Comparison of ENCODE assay signal across 30 cellular contexts in the genomic region with DNA sequence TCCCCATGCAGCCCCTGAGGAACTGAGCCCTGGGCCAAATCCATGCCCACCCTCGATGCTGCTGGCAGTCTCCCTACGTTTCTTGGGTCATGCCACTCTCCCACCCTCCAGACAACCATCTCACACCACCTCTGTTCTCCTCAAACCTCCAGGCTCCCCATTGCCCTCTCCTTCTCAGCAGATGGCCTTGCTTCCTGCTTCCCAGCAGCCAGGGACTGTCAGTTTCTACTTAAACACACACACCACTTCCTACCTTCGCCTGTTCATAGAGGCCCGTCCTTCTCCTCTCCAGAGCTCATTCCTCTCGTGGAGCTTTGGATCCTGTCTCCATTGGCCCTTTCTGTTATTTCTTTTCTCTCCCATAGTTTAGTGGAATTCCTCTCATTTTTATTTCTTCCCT.
"Had no signal": no experiment of that assay in that cellular context is flagged by ENCODE, and none has a peak within 500 bp of the region (broad histone marks: within the 10 kb centered on the region; RNA-seq: fewer than 3 reads in every experiment).

No MANE protein-coding gene starts in this region.

- H3K27ac ChIP-seq: epithelial cell of prostate, gastrocnemius medialis, lower lobe of right lung, ovary, psoas muscle, sigmoid colon, stomach, testis, tibial artery had no signal

- H3K27me3 ChIP-seq: dorsolateral prefrontal cortex, gastrocnemius medialis, heart left ventricle, ovary, sigmoid colon, stomach, testis, tibial artery had no signal

- H3K4me1 ChIP-seq: testis, tibial artery had no signal

- H3K4me3 Mint-ChIP-seq: endodermal cell; immature natural killer cell; natural killer cell; stimulated activated effector memory CD8-positive, alpha-beta T cell treated with anti-CD3 and anti-CD28 coated beads, Interleukin-12 subunit alpha, Interleukin-12 subunit beta, amount 100 ng/mL, for 72 hours; type B pancreatic cell had no signal

- H3K27me3 Mint-ChIP-seq: type B pancreatic cell had no signal

- H3K36me3 ChIP-seq: ovary had no signal

- FAIRE-seq: colon, keratinocyte, urothelium cell line had no signal

- H3K27ac Mint-ChIP-seq: endodermal cell; immature natural killer cell; natural killer cell; stimulated activated effector memory CD8-positive, alpha-beta T cell treated with anti-CD3 and anti-CD28 coated beads, Interleukin-12 subunit alpha, Interleukin-12 subunit beta, amount 100 ng/mL, for 72 hours; type B pancreatic cell had no signal

- H3K9me3 ChIP-seq: gastrocnemius medialis, heart left ventricle, lower lobe of right lung, ovary, psoas muscle, sigmoid colon, stomach, testis, tibial artery had no signal

- H3K36me3 Mint-ChIP-seq: natural killer cell had no signal

- ATAC-seq: esophagus mucosa; gastrocnemius medialis; heart left ventricle; left ventricle myocardium superior; lower lobe of right lung; natural killer cell; psoas muscle; right cardiac atrium; stimulated activated effector memory CD8-positive, alpha-beta T cell treated with anti-CD3 and anti-CD28 coated beads, Interleukin-12 subunit alpha, Interleukin-12 subunit beta, amount 100 ng/mL, for 72 hours had no signal

- H3K4me3 ChIP-seq: dorsolateral prefrontal cortex, gastrocnemius medialis, heart left ventricle, lower lobe of right lung, ovary, psoas muscle, sigmoid colon, stomach, testis, tibial artery had no signal

- H3K9me3 Mint-ChIP-seq: endodermal cell; immature natural killer cell; natural killer cell; stimulated activated effector memory CD8-positive, alpha-beta T cell treated with anti-CD3 and anti-CD28 coated beads, Interleukin-12 subunit alpha, Interleukin-12 subunit beta, amount 100 ng/mL, for 72 hours; type B pancreatic cell had no signal

- DNase-seq: dorsolateral prefrontal cortex; effector CD4-positive, alpha-beta T cell; endodermal cell; foreskin fibroblast; gastrocnemius medialis; heart left ventricle; hypothalamus; immature natural killer cell; left ventricle myocardium superior; lower lobe of right lung; natural killer cell; occipital lobe; ovary; posterior cingulate gyrus; psoas muscle; right cardiac atrium; sigmoid colon; stimulated activated CD4-positive, alpha-beta T cell treated with anti-CD3 and anti-CD28 coated beads, Interleukin-2, amount 100 ng/mL, for 24 hours; stimulated activated CD4-positive, alpha-beta T cell treated with anti-CD3 and anti-CD28 coated beads, Interleukin-4, amount 100 ng/mL, for 24 hours; stimulated activated naive CD4-positive, alpha-beta T cell treated with Interleukin-2 at 50 U/mL for 16 hours; stomach; testis; tibial artery had no signal
